Comparison of ENCODE assay signal across 9 cellular contexts in the genomic region with DNA sequence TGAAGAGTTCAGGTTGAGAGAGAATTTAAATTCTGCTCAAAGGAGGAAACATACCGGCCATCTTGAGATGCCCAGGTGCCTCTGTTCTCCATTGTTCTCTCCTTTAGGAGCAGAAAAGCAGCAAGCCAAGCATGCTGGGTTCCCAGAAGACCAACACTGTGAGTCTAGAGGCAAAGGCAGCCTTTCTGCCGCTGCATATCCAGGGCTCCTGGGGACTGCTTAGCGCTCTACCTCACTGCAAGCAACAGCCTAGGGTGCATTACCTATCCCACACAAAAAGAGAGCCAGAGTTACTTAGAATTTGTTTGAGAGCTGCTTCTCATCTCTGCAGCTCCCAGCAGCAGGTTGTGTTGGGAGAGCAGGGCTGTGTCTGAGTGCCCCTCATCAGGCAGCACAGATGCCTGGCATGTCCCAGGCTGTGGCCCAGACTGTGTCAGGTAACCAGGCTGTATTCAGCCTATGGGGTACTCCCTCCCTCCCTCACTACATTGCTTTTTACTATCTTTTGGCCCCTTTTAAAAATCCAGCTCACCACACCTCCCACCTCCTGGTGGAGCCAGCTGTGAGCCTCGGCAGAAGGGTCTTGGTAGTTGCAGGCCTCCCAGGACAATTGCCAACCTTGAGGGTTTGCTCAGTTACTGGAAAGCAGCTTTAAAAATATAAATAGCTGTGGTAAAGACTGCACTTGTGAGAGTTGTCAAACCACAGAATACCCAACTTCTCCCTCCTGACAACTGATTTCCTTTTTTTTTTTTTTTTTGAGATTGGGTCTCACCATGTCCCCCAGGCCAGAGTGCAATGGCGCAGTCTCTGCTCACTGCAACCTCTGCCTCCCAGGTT. TPM values are rescaled to one million over a fixed set of nuclear protein-coding genes. Genes with fewer than 3 reads are reported as not detected.
DNase-seq lines count a peak whose midpoint lies in the region; ATAC-seq and TF ChIP-seq lines count a peak whose summit lies in the region.
"Had no signal": no experiment of that assay in that cellular context is flagged by ENCODE, and none has a peak within 500 bp of the region (broad histone marks: within the 10 kb centered on the region; RNA-seq: fewer than 3 reads in every experiment).

No MANE protein-coding gene starts in this region.

- H3K36me3 Mint-ChIP-seq in naive thymus-derived CD4-positive, alpha-beta T cell: no peaks in the 10 kb centered on the region

- peak overlapping the region in 1 of 2 donors; percentile 34 for H3K9ac ChIP-seq in colonic mucosa (ENCODE audit: low read depth in 2 of 2, low read length in 2 of 2)

- ATAC-seq in GM18873 (IDR thresholded peaks at IDR 0.05; ENCODE audit: low FRiP score, unreplicated experiment): peak; percentile 64
- peak; percentile 69 for ATAC-seq in HG02623 (IDR thresholded peaks at IDR 0.05; ENCODE audit: unreplicated experiment)
- peak; percentile 32 for ATAC-seq in naive thymus-derived CD4-positive, alpha-beta T cell

- peaks cover 0 to 26% (median 10%) of the 10 kb centered on the region in 7 donors for H3K4me1 Mint-ChIP-seq in naive thymus-derived CD4-positive, alpha-beta T cell

- H3K4me3 ChIP-seq in NB4 (ENCODE audit: low read depth, low read length): no peak overlapping the region
- no peak overlapping the region for H3K4me3 ChIP-seq in naive thymus-derived CD4-positive, alpha-beta T cell (ENCODE audit: low read length)
- no peak overlapping the region for H3K4me3 ChIP-seq in colonic mucosa

- TF ChIP-seq CTCF in NB4 (IDR thresholded peaks at IDR 0.05; ENCODE audit: low read depth, low read length) (no peak), colonic mucosa (IDR thresholded peaks at IDR 0.05) (no peak)

- no peaks in the 10 kb centered on the region for H3K36me3 ChIP-seq in naive thymus-derived CD4-positive, alpha-beta T cell (ENCODE audit: control insufficient read depth in 2 of 3, insufficient read depth in 3 of 3, low read length in 3 of 3)
- no peaks in the 10 kb centered on the region for H3K36me3 ChIP-seq in colonic mucosa

- H3K4me1 ChIP-seq in naive thymus-derived CD4-positive, alpha-beta T cell (ENCODE audit: control insufficient read depth in 2 of 2, insufficient read depth in 2 of 2, low read length in 2 of 2): peaks cover 0 to 13% of the 10 kb centered on the region in 2 donors
- H3K4me1 ChIP-seq in colonic mucosa: no peaks in the 10 kb centered on the region

- CTCF ChIA-PET in naive thymus-derived CD4-positive, alpha-beta T cell (lab: Charles Lee): interaction anchor here (0.7 to 1.0 kb wide), 2 partner anchors 10 to 160 kb away, joined by 5 read pairs; no protein-coding TSS in a partner anchor

- POLR2A ChIA-PET in naive thymus-derived CD4-positive, alpha-beta T cell (lab: Charles Lee): interaction anchor here (1.1 kb wide), 1 partner anchor 110 kb away, joined by 3 read pairs; no protein-coding TSS in a partner anchor

- DNase-seq in NB4 (ENCODE audit: low read depth) (peak; percentile 93), colonic mucosa (no peak), NCI-H1694 treated with DMSO at 0.1 percent for 48 hours (lab: John Stamatoyannopoulos, UW) (no peak), SHP77 (lab: John Stamatoyannopoulos, UW) (no peak), AG20443 (ENCODE audit: low spot score) (no peak)
- no peak for DNase-seq in naive thymus-derived CD4-positive, alpha-beta T cell

- peak overlapping the region in 1 of 9 donors; percentile 40 for H3K27ac Mint-ChIP-seq in naive thymus-derived CD4-positive, alpha-beta T cell

- H3K4me3 Mint-ChIP-seq in naive thymus-derived CD4-positive, alpha-beta T cell: peak overlapping the region in 1 of 10 donors; percentile 37

- H3K9me3 ChIP-seq in naive thymus-derived CD4-positive, alpha-beta T cell (ENCODE audit: control insufficient read depth in 2 of 3, low read length in 3 of 3): peaks cover 0 to 4% (median 0%) of the 10 kb centered on the region in 3 experiments
- H3K9me3 ChIP-seq in colonic mucosa: no peaks in the 10 kb centered on the region

- H3K27me3 Mint-ChIP-seq in naive thymus-derived CD4-positive, alpha-beta T cell: peaks cover 0 to 7% (median 0%) of the 10 kb centered on the region in 5 donors

- no peak for TF ChIP-seq POLR2A in NB4 (IDR thresholded peaks at IDR 0.05; ENCODE audit: extremely low read depth, insufficient read length)

- no peaks in the 10 kb centered on the region for H3K27me3 ChIP-seq in naive thymus-derived CD4-positive, alpha-beta T cell (ENCODE audit: control insufficient read depth in 2 of 2, insufficient read depth in 2 of 2, low read length in 2 of 2)
- H3K27me3 ChIP-seq in colonic mucosa: no peaks in the 10 kb centered on the region

- H3K9me3 Mint-ChIP-seq in naive thymus-derived CD4-positive, alpha-beta T cell: peaks cover 0 to 2% (median 0%) of the 10 kb centered on the region in 11 donors

- no peak overlapping the region for H3K27ac ChIP-seq in naive thymus-derived CD4-positive, alpha-beta T cell (ENCODE audit: low read depth, low read length)
- H3K27ac ChIP-seq in colonic mucosa: no peak overlapping the region

- intact Hi-C loops in naive thymus-derived CD4-positive, alpha-beta T cell (cut with micrococcal nuclease): no loop called here
- intact Hi-C loops in colonic mucosa (cut with DNase I): no loop called here

RNA-seq across cellular contexts. Expression of gene BCL2L10, which starts 30.2 kb away (rescaled TPM):
- under 1 TPM in 1 of 5 experiments, not detected in 4; 0.59 TPM for total RNA-seq in naive thymus-derived CD4-positive, alpha-beta T cell
- not detected for polyA plus RNA-seq in naive thymus-derived CD4-positive, alpha-beta T cell
- 1 to 10 TPM in 1 of 2 donors, under 1 TPM in 1; 0.77 to 2.1 TPM for total RNA-seq in colonic mucosa
- total RNA-seq: HT1080 had no signal
